15 cellular contexts compared by ENCODE assay signal in genomic region chr1:25556132-25556670, GRCh38. TPM values are rescaled to one million over a fixed set of nuclear protein-coding genes. Genes with fewer than 3 reads are reported as not detected.
DNase-seq lines count a peak whose midpoint lies in the region; ATAC-seq and TF ChIP-seq lines count a peak whose summit lies in the region.
"Had no signal": no experiment of that assay in that cellular context is flagged by ENCODE, and none has a peak within 500 bp of the region (broad histone marks: within the 10 kb centered on the region; RNA-seq: fewer than 3 reads in every experiment).

No MANE protein-coding gene starts in this region.

- H3K4me3 Mint-ChIP-seq in activated naive CD4-positive, alpha-beta T cell treated with anti-CD3 and anti-CD28 coated beads, Interleukin-2, amount 50 U/mL, for 24 hours = peak overlapping the region; percentile 5
- H3K4me3 Mint-ChIP-seq in activated naive CD4-positive, alpha-beta T cell treated with anti-CD3 and anti-CD28 coated beads for 36 hours = no peak overlapping the region
- H3K4me3 Mint-ChIP-seq: activated CD8-positive, alpha-beta memory T cell treated with anti-CD3 and anti-CD28 coated beads, Interleukin-2, amount 10 ng/mL, durations not matched to agents 7 days and 5 days had no signal

- TF ChIP-seq CTCF in lower lobe of right lung (IDR thresholded peaks at IDR 0.05) (no peak), thoracic aorta (IDR thresholded peaks at IDR 0.05) (no peak)

- no peaks in the 10 kb centered on the region for H3K9me3 ChIP-seq in lower lobe of right lung
- no peaks in the 10 kb centered on the region for H3K9me3 ChIP-seq in thoracic aorta

- H3K36me3 ChIP-seq in lower lobe of right lung = peaks cover 19% of the 10 kb centered on the region
- H3K36me3 ChIP-seq in thoracic aorta = peaks cover 3% of the 10 kb centered on the region

- no peak for DNase-seq in activated naive CD4-positive, alpha-beta T cell treated with anti-CD3 and anti-CD28 coated beads for 36 hours
- DNase-seq in lower lobe of right lung (no peak), thoracic aorta (ENCODE audit: low spot score) (no peak), SHP77 (lab: John Stamatoyannopoulos, UW) (no peak), SKM-1 (lab: John Stamatoyannopoulos, UW; ENCODE audit: unreplicated experiment) (no peak), medulla oblongata (ENCODE audit: extremely low spot score) (no peak)
- DNase-seq: activated naive CD4-positive, alpha-beta T cell; hypothalamus; natural killer cell; NCI-H146; NCI-H2227 treated with DMSO at 0.1 percent for 48 hours had no signal

- no peaks in the 10 kb centered on the region for H3K9me3 Mint-ChIP-seq in activated naive CD4-positive, alpha-beta T cell treated with anti-CD3 and anti-CD28 coated beads, Interleukin-2, amount 50 U/mL, for 24 hours
- H3K9me3 Mint-ChIP-seq in activated naive CD4-positive, alpha-beta T cell treated with anti-CD3 and anti-CD28 coated beads for 36 hours = no peaks in the 10 kb centered on the region
- H3K9me3 Mint-ChIP-seq: natural killer cell had no signal

- intact Hi-C loops in activated naive CD4-positive, alpha-beta T cell treated with anti-CD3 and anti-CD28 coated beads for 36 hours (cut with micrococcal nuclease) = no loop called here
- intact Hi-C loops in lower lobe of right lung (cut with DNase I) = no loop called here

- H3K27me3 Mint-ChIP-seq in activated naive CD4-positive, alpha-beta T cell treated with anti-CD3 and anti-CD28 coated beads, Interleukin-2, amount 50 U/mL, for 24 hours = no peaks in the 10 kb centered on the region
- H3K27me3 Mint-ChIP-seq in activated naive CD4-positive, alpha-beta T cell treated with anti-CD3 and anti-CD28 coated beads for 36 hours (ENCODE audit: low read depth) = no peaks in the 10 kb centered on the region

- H3K36me3 Mint-ChIP-seq in activated naive CD4-positive, alpha-beta T cell treated with anti-CD3 and anti-CD28 coated beads, Interleukin-2, amount 50 U/mL, for 24 hours = peaks cover 3% of the 10 kb centered on the region
- H3K36me3 Mint-ChIP-seq in activated naive CD4-positive, alpha-beta T cell treated with anti-CD3 and anti-CD28 coated beads for 36 hours (ENCODE audit: low read depth) = peaks cover 5% of the 10 kb centered on the region
- H3K36me3 Mint-ChIP-seq: activated CD8-positive, alpha-beta memory T cell treated with anti-CD3 and anti-CD28 coated beads, Interleukin-2, amount 10 ng/mL, durations not matched to agents 7 days and 5 days; natural killer cell had no signal

- H3K4me3 ChIP-seq in lower lobe of right lung = no peak overlapping the region
- no peak overlapping the region for H3K4me3 ChIP-seq in thoracic aorta

- peak overlapping the region; percentile 84 for H3K27ac Mint-ChIP-seq in activated naive CD4-positive, alpha-beta T cell treated with anti-CD3 and anti-CD28 coated beads, Interleukin-2, amount 50 U/mL, for 24 hours
- H3K27ac Mint-ChIP-seq in activated naive CD4-positive, alpha-beta T cell treated with anti-CD3 and anti-CD28 coated beads for 36 hours = no peak overlapping the region
- H3K27ac Mint-ChIP-seq: activated CD8-positive, alpha-beta memory T cell treated with anti-CD3 and anti-CD28 coated beads, Interleukin-2, amount 10 ng/mL, durations not matched to agents 7 days and 5 days had no signal

- H3K4me1 ChIP-seq in lower lobe of right lung (peaks cover 81% of the 10 kb centered on the region), thoracic aorta (ENCODE audit: control insufficient read depth in 1 of 2, low read depth in 2 of 2) (peaks cover 25 to 67% of the 10 kb centered on the region in 2 donors)

- ATAC-seq in lower lobe of right lung (peak; percentile 4 to 25), thoracic aorta (ENCODE audit: insufficient number of reproducible peaks, low FRiP score, low read depth) (no peak)
- ATAC-seq: natural killer cell had no signal

- peaks cover 100% of the 10 kb centered on the region for H3K4me1 Mint-ChIP-seq in activated naive CD4-positive, alpha-beta T cell treated with anti-CD3 and anti-CD28 coated beads, Interleukin-2, amount 50 U/mL, for 24 hours
- peaks cover 92% of the 10 kb centered on the region for H3K4me1 Mint-ChIP-seq in activated naive CD4-positive, alpha-beta T cell treated with anti-CD3 and anti-CD28 coated beads for 36 hours (ENCODE audit: low read depth)

- peak overlapping the region; percentile 5 for H3K27ac ChIP-seq in angular gyrus (ENCODE audit: low read depth, low read length)
- peak overlapping the region; percentile 31 for H3K27ac ChIP-seq in lower lobe of right lung
- peak overlapping the region; percentile 58 to 92 for H3K27ac ChIP-seq in thoracic aorta
- H3K27ac ChIP-seq: VCaP had no signal

- H3K27me3 ChIP-seq in lower lobe of right lung (ENCODE audit: low read depth) (no peaks in the 10 kb centered on the region), thoracic aorta (replicated peaks; ENCODE audit: insufficient read depth) (no peaks in the 10 kb centered on the region)

- CTCF ChIA-PET in activated naive CD4-positive, alpha-beta T cell treated with anti-CD3 and anti-CD28 coated beads for 36 hours (lab: Charles Lee) = interaction anchor here (1.2 kb wide), 1 partner anchor 10 kb away, joined by 4 read pairs; no protein-coding TSS in a partner anchor

RNA-seq across cellular contexts. Expression of gene LDLRAP1, which starts 12.8 kb away (rescaled TPM):
- total RNA-seq in activated naive CD4-positive, alpha-beta T cell treated with anti-CD3 and anti-CD28 coated beads for 36 hours = 10 to 100 TPM; 19.1 to 19.7 TPM
- total RNA-seq in lower lobe of right lung = 30.3 TPM
- total RNA-seq in thoracic aorta = 10 to 100 TPM; 35.2 to 55.2 TPM

Comparison
In these comparisons a context has a peak if more than half of its experiments do, and no peak if none do; other contexts are left out.
1. H3K27ac ChIP-seq: peak in every context shown above with its lines; median percentile 75 in thoracic aorta; 31 in lower lobe of right lung; 5 in angular gyrus.